ENCODE assay signal across 17 cellular contexts in genomic region chr11:14547440-14547839, GRCh38. TPM values are rescaled to one million over a fixed set of nuclear protein-coding genes. Genes with fewer than 3 reads are reported as not detected.
DNase-seq lines count a peak whose midpoint lies in the region; ATAC-seq, FAIRE-seq and TF ChIP-seq lines count a peak whose summit lies in the region.
"Had no signal": no experiment of that assay in that cellular context is flagged by ENCODE, and none has a peak within 500 bp of the region (broad histone marks: within the 10 kb centered on the region; RNA-seq: fewer than 3 reads in every experiment).

No MANE protein-coding gene starts in this region.

- peaks cover 0 to 7% (median 0%) of the 10 kb centered on the region in 11 experiments; a peak in 2 of 22 replicates for H3K36me3 ChIP-seq in BLaER1 treated with 17β-estradiol and CSF1 and Interleukin-3, amounts not matched to agents 10 nM and 100 nM
- H3K36me3 ChIP-seq in H1 (ENCODE audit: control insufficient read depth in 2 of 4, insufficient read depth in 4 of 4, low read length in 3 of 4) (no peaks in the 10 kb centered on the region), neural progenitor cell (no peaks in the 10 kb centered on the region)

- H2AFZ ChIP-seq in H1 (ENCODE audit: low read length) (no peak overlapping the region), neural progenitor cell (replicated peaks) (no peak overlapping the region)
- H2AFZ ChIP-seq: GM23248 had no signal

- H3K4me2 ChIP-seq in BLaER1 treated with 17β-estradiol and CSF1 and Interleukin-3, amounts not matched to agents 10 nM and 100 nM = no peak overlapping the region
- H3K4me2 ChIP-seq in H1 (ENCODE audit: insufficient read depth in 1 of 2, low read depth in 2 of 2, low read length in 2 of 2) = no peak overlapping the region
- no peak overlapping the region for H3K4me2 ChIP-seq in neural progenitor cell

- no peaks in the 10 kb centered on the region for H3K79me1 ChIP-seq in H1 (ENCODE audit: low read depth, low read length)

- no peak overlapping the region for H3K23ac ChIP-seq in H1 (ENCODE audit: insufficient read length)

- no peak overlapping the region for H3K56ac ChIP-seq in H1 (replicated peaks; ENCODE audit: insufficient read length, low read depth, low read length)

- POLR2A ChIA-PET in activated CD4-positive, alpha-beta T cell treated with anti-CD3 and anti-CD28 coated beads for 36 hours (lab: Charles Lee) = interaction anchor here (1.0 to 1.2 kb wide), 2 partner anchors 31 to 341 kb away, joined by 4 to 6 read pairs; no protein-coding TSS in a partner anchor
- POLR2A ChIA-PET in H1 (lab: Charles Lee; ENCODE audit: partially characterized antibody) = interaction anchor here (0.9 kb wide), 1 partner anchor 27 kb away, joined by 3 read pairs; the partner anchor contains the start of gene PSMA1
- POLR2A ChIA-PET in naive thymus-derived CD8-positive, alpha-beta T cell (lab: Charles Lee) = interaction anchor here (1.3 to 1.5 kb wide), 2 partner anchors 17 to 97 kb away, joined by 3 to 5 read pairs; no protein-coding TSS in a partner anchor

- peaks cover 4% of the 10 kb centered on the region for H3K36me3 Mint-ChIP-seq in activated CD4-positive, alpha-beta T cell treated with anti-CD3 and anti-CD28 coated beads for 36 hours (ENCODE audit: low read depth)
- peaks cover 7 to 17% (median 10%) of the 10 kb centered on the region in 3 donors for H3K36me3 Mint-ChIP-seq in naive thymus-derived CD8-positive, alpha-beta T cell
- H3K36me3 Mint-ChIP-seq in neural progenitor cell = no peaks in the 10 kb centered on the region

- H3K27ac Mint-ChIP-seq in activated CD4-positive, alpha-beta T cell treated with anti-CD3 and anti-CD28 coated beads for 36 hours = peak overlapping the region; percentile 10
- H3K27ac Mint-ChIP-seq in naive thymus-derived CD8-positive, alpha-beta T cell = peak overlapping the region in 6 of 10 donors; percentile 6 to 57 (median 34)
- H3K27ac Mint-ChIP-seq in neural progenitor cell = no peak overlapping the region

- H3K27ac ChIP-seq in BLaER1 treated with 17β-estradiol and CSF1 and Interleukin-3, amounts not matched to agents 10 nM and 100 nM = peak overlapping the region in 10 of 11 experiments; percentile 1 to 96 (median 49); a peak in 12 of 22 replicates
- H3K27ac ChIP-seq in H1 (ENCODE audit: low read depth, low read length) (no peak overlapping the region), neural progenitor cell (no peak overlapping the region)
- H3K27ac ChIP-seq: 22Rv1, GM23248 had no signal

- TF ChIP-seq CTCF in H1 (IDR thresholded peaks at IDR 0.05; ENCODE audit: control extremely low read depth in 1 of 3, insufficient read depth in 1 of 3, low read depth in 1 of 3, low read length in 3 of 3) (no peak), neural progenitor cell (IDR thresholded peaks at IDR 0.05) (no peak)

- no peaks in the 10 kb centered on the region for H3K27me3 Mint-ChIP-seq in activated CD4-positive, alpha-beta T cell treated with anti-CD3 and anti-CD28 coated beads for 36 hours
- H3K27me3 Mint-ChIP-seq in naive thymus-derived CD8-positive, alpha-beta T cell = no peaks in the 10 kb centered on the region
- H3K27me3 Mint-ChIP-seq in neural progenitor cell (ENCODE audit: insufficient read depth, low read depth) = no peaks in the 10 kb centered on the region
- H3K27me3 Mint-ChIP-seq: CD4-positive, alpha-beta memory T cell had no signal

- H2BK120ac ChIP-seq in H1 (replicated peaks; ENCODE audit: low read depth, low read length) = no peak overlapping the region

- no peak overlapping the region for H2AK5ac ChIP-seq in H1 (ENCODE audit: low read depth, low read length)

- peaks cover 2% of the 10 kb centered on the region for H3K9me3 Mint-ChIP-seq in activated CD4-positive, alpha-beta T cell treated with anti-CD3 and anti-CD28 coated beads for 36 hours (ENCODE audit: low read depth)
- H3K9me3 Mint-ChIP-seq in naive thymus-derived CD8-positive, alpha-beta T cell = no peaks in the 10 kb centered on the region
- H3K9me3 Mint-ChIP-seq in neural progenitor cell = no peaks in the 10 kb centered on the region
- H3K9me3 Mint-ChIP-seq: CD4-positive, alpha-beta memory T cell had no signal

- no peak for TF ChIP-seq POLR2A in H1 (IDR thresholded peaks at IDR 0.05; ENCODE audit: control extremely low read depth in 1 of 2, low read depth in 2 of 2, low read length in 2 of 2)

- no peak overlapping the region for H2BK12ac ChIP-seq in H1 (ENCODE audit: low read depth, low read length)

- no peak overlapping the region for H3K4me3 ChIP-seq in BLaER1 treated with 17β-estradiol and CSF1 and Interleukin-3, amounts not matched to agents 10 nM and 100 nM
- H3K4me3 ChIP-seq in H1 (ENCODE audit: extremely low read depth in 1 of 4, insufficient read depth in 2 of 4, low read depth in 3 of 4, low read length in 4 of 4) (no peak overlapping the region), neural progenitor cell (no peak overlapping the region)
- H3K4me3 ChIP-seq: GM23248 had no signal

- no peak overlapping the region for H3K9ac ChIP-seq in BLaER1 treated with 17β-estradiol and CSF1 and Interleukin-3, amounts not matched to agents 10 nM and 100 nM
- H3K9ac ChIP-seq in H1 (replicated peaks in 1 of 4; ENCODE audit: extremely low read depth in 1 of 4, low read depth in 3 of 4, low read length in 3 of 4) (no peak overlapping the region), neural progenitor cell (no peak overlapping the region)
- H3K9ac ChIP-seq: GM23248 had no signal

- H2BK5ac ChIP-seq in H1 (ENCODE audit: low read depth, low read length) = no peak overlapping the region

- DNase-seq in activated CD4-positive, alpha-beta T cell treated with anti-CD3 and anti-CD28 coated beads for 36 hours = no peak
- DNase-seq in activated CD4-positive, alpha-beta T cell treated with anti-CD3 and anti-CD28 coated beads for 1 hour = no peak
- DNase-seq in H1 (ENCODE audit: low read depth in 1 of 2, low spot score in 2 of 2) (no peak), foreskin melanocyte (no peak), neural progenitor cell (ENCODE audit: low spot score) (no peak)
- DNase-seq in naive thymus-derived CD8-positive, alpha-beta T cell = no peak
- DNase-seq in activated CD8-positive, alpha-beta memory T cell treated with anti-CD3 and anti-CD28 coated beads, Interleukin-2, amount 50 U/mL, for 4 hours = no peak
- DNase-seq: C1 segment of cervical spinal cord; CD4-positive, alpha-beta memory T cell; DMS79 treated with DMSO at 0.1 percent for 48 hours; EL; GM23248; H7 had no signal

- H3K4me1 Mint-ChIP-seq in activated CD4-positive, alpha-beta T cell treated with anti-CD3 and anti-CD28 coated beads for 36 hours = peaks cover 32% of the 10 kb centered on the region
- H3K4me1 Mint-ChIP-seq in naive thymus-derived CD8-positive, alpha-beta T cell = peaks cover 19 to 24% (median 20%) of the 10 kb centered on the region in 4 donors
- H3K4me1 Mint-ChIP-seq in neural progenitor cell = peaks cover 8% of the 10 kb centered on the region

- CTCF ChIA-PET in activated CD4-positive, alpha-beta T cell treated with anti-CD3 and anti-CD28 coated beads for 36 hours (lab: Charles Lee) = interaction anchor here (1.7 to 2.6 kb wide), 2 partner anchors 8 to 361 kb away, joined by 5 to 13 read pairs; no protein-coding TSS in a partner anchor
- CTCF ChIA-PET in H1 (lab: Charles Lee; ENCODE audit: partially characterized antibody) = interaction anchor here (0.6 to 1.7 kb wide), 5 partner anchors 9 to 381 kb away, joined by 3 to 7 read pairs (median 3); no protein-coding TSS in a partner anchor

- H3K14ac ChIP-seq in H1 (ENCODE audit: insufficient read length) = no peak overlapping the region

- H3K9me3 ChIP-seq in BLaER1 treated with 17β-estradiol and CSF1 and Interleukin-3, amounts not matched to agents 10 nM and 100 nM (replicated peaks in 1 of 11) = peaks cover 0 to 25% (median 0%) of the 10 kb centered on the region in 11 experiments; a peak in 8 of 22 replicates
- H3K9me3 ChIP-seq in H1 (ENCODE audit: insufficient read depth in 2 of 2, low read depth in 1 of 2, low read length in 1 of 2) (no peaks in the 10 kb centered on the region), neural progenitor cell (ENCODE audit: low read depth) (no peaks in the 10 kb centered on the region)

- FAIRE-seq in H1 (lab: Jason Lieb, UNC) = no peak
- FAIRE-seq: G401.6, GM12891 had no signal

- no peak overlapping the region for H3K4ac ChIP-seq in H1 (replicated peaks; ENCODE audit: insufficient read length, low read depth, low read length)

- no peak for TF ChIP-seq RAD21 in H1 (IDR thresholded peaks at IDR 0.05 in 1 of 2, conservative IDR thresholded peaks at IDR 0.05 in 1 of 2; ENCODE audit: low read depth in 2 of 2, low read length in 2 of 2)

- no peak overlapping the region for H4K8ac ChIP-seq in H1 (ENCODE audit: extremely low read depth, insufficient read depth, low read length)

- TF ChIP-seq EP300 in H1 (IDR thresholded peaks at IDR 0.05; ENCODE audit: borderline replicate concordance in 1 of 2, low read depth in 2 of 2, low read length in 2 of 2) = no peak

- H2BK15ac ChIP-seq in H1 (ENCODE audit: low read length) = peak overlapping the region; percentile 75; the same call in 1 of the 2 replicates

- WGBS in H1 (ENCODE audit: extremely low coverage in 1 of 2, insufficient coverage in 1 of 2, insufficient read length in 1 of 2, insufficient replicate concordance in 2 of 2, low coverage in 1 of 2, low lambda C conversion rate in 2 of 2, missing lambda C conversion rate in 1 of 2), 2 experiments = 92% methylated on average over 2 of the region's 2 CpGs; no CpG with 5 or more reads in 1 of the 2 experiments

- no peaks in the 10 kb centered on the region for H3K23me2 ChIP-seq in H1 (ENCODE audit: low read depth, low read length)

- no peaks in the 10 kb centered on the region for H3K27me3 ChIP-seq in BLaER1 treated with 17β-estradiol and CSF1 and Interleukin-3, amounts not matched to agents 10 nM and 100 nM
- H3K27me3 ChIP-seq in H1 (replicated peaks in 1 of 4; ENCODE audit: control insufficient read depth in 3 of 4, extremely low read depth in 1 of 4, insufficient read depth in 3 of 4, low read length in 3 of 4) = no peaks in the 10 kb centered on the region
- no peaks in the 10 kb centered on the region for H3K27me3 ChIP-seq in neural progenitor cell

- H2BK20ac ChIP-seq in H1 (ENCODE audit: low read length) = no peak overlapping the region

- no peak overlapping the region for H3K18ac ChIP-seq in H1 (ENCODE audit: extremely low read depth, low read length)

- H4K5ac ChIP-seq in H1 (ENCODE audit: insufficient read length, low read depth, low read length) = no peak overlapping the region

- no peaks in the 10 kb centered on the region for H3F3A ChIP-seq in neural progenitor cell (ENCODE audit: low read depth)

- no peak overlapping the region for H4K91ac ChIP-seq in H1 (replicated peaks; ENCODE audit: insufficient read length, low read length)

- H3K79me2 ChIP-seq in H1 (ENCODE audit: control insufficient read depth in 1 of 2, insufficient read depth in 2 of 2, low read length in 2 of 2) (no peaks in the 10 kb centered on the region), neural progenitor cell (ENCODE audit: low read depth) (no peaks in the 10 kb centered on the region)

- no peak overlapping the region for H3K4me3 Mint-ChIP-seq in activated CD4-positive, alpha-beta T cell treated with anti-CD3 and anti-CD28 coated beads for 36 hours
- no peak overlapping the region for H3K4me3 Mint-ChIP-seq in naive thymus-derived CD8-positive, alpha-beta T cell
- H3K4me3 Mint-ChIP-seq in neural progenitor cell = no peak overlapping the region
- H3K4me3 Mint-ChIP-seq: CD4-positive, alpha-beta memory T cell had no signal

- peaks cover 0 to 70% (median 40%) of the 10 kb centered on the region in 10 experiments; a peak in 17 of 20 replicates for H3K4me1 ChIP-seq in BLaER1 treated with 17β-estradiol and CSF1 and Interleukin-3, amounts not matched to agents 10 nM and 100 nM
- H3K4me1 ChIP-seq in H1 (replicated peaks in 1 of 4; ENCODE audit: control insufficient read depth in 3 of 4, insufficient read depth in 4 of 4, low read length in 3 of 4) = no peaks in the 10 kb centered on the region
- peaks cover 2% of the 10 kb centered on the region for H3K4me1 ChIP-seq in neural progenitor cell

- H4K20me1 ChIP-seq in BLaER1 treated with 17β-estradiol and CSF1 and Interleukin-3, amounts not matched to agents 10 nM and 100 nM = no peaks in the 10 kb centered on the region
- H4K20me1 ChIP-seq in H1 (replicated peaks in 1 of 2; ENCODE audit: control insufficient read depth in 1 of 2, insufficient read depth in 2 of 2, low read length in 2 of 2) (no peaks in the 10 kb centered on the region), neural progenitor cell (ENCODE audit: low read depth) (no peaks in the 10 kb centered on the region)

- ATAC-seq in activated CD4-positive, alpha-beta T cell treated with anti-CD3 and anti-CD28 coated beads for 36 hours = no peak
- ATAC-seq in naive thymus-derived CD8-positive, alpha-beta T cell = no peak

- intact Hi-C loops in activated CD4-positive, alpha-beta T cell treated with anti-CD3 and anti-CD28 coated beads for 36 hours (cut with DNase I, micrococcal nuclease) = no loop called here

RNA-seq across cellular contexts. Expression of gene PSMA1, which starts 27.3 kb away (rescaled TPM):
- total RNA-seq in activated CD4-positive, alpha-beta T cell treated with anti-CD3 and anti-CD28 coated beads for 36 hours = 100 to 1,000 TPM; 231 to 330 TPM
- total RNA-seq in H1 (2021; fragmentation: NEBNext Ultra II Directional; extraction: Animal tissue kit (Norgen Biotek cat#: 25700)) = 148 and 150 TPM in 2 replicates
- polyA plus RNA-seq in H1 (2011; rRNA removed) = 91.4 and 159 TPM in 2 replicates
- 126 TPM for polyA plus RNA-seq in H1 (2011; cell fraction: cytosol; rRNA removed)
- 58.7 TPM for polyA plus RNA-seq in H1 (2011; cell fraction: nucleus; rRNA removed)
- polyA plus RNA-seq in H1 (2012, experiment 1 of 2) = 106 to 144 TPM (median 116 TPM) in 4 replicates
- polyA plus RNA-seq in H1 (2012, experiment 2 of 2) = 47.0 TPM
- polyA plus RNA-seq in H1 (2013, experiment 1 of 2) = 185 TPM
- 173 TPM for polyA plus RNA-seq in H1 (2013, experiment 2 of 2)
- 74.2 and 89.5 TPM in 2 replicates for polyA minus RNA-seq in H1 (2011; rRNA and poly(A)+ RNA removed)
- 50.2 TPM for polyA minus RNA-seq in H1 (2011; cell fraction: cytosol; rRNA and poly(A)+ RNA removed)
- polyA minus RNA-seq in H1 (2011; cell fraction: nucleus; rRNA and poly(A)+ RNA removed) = 56.7 TPM
- 100 to 1,000 TPM; 150 to 152 TPM for total RNA-seq in naive thymus-derived CD8-positive, alpha-beta T cell
- 100 to 1,000 TPM; 154 to 159 (median 156) TPM for polyA plus RNA-seq in naive thymus-derived CD8-positive, alpha-beta T cell
- total RNA-seq in neural progenitor cell (ENCODE audit: low replicate concordance) = 192 and 271 TPM in 2 replicates

RNA-seq across cellular contexts. Expression of gene COPB1, which starts 47.8 kb away (rescaled TPM):
- total RNA-seq in activated CD4-positive, alpha-beta T cell treated with anti-CD3 and anti-CD28 coated beads for 36 hours = 100 to 1,000 TPM; 102 to 106 TPM
- total RNA-seq in H1 (2021; fragmentation: NEBNext Ultra II Directional; extraction: Animal tissue kit (Norgen Biotek cat#: 25700)) = 71.0 and 72.1 TPM in 2 replicates
- polyA plus RNA-seq in H1 (2011; rRNA removed) = 17.0 and 28.7 TPM in 2 replicates
- 36.8 TPM for polyA plus RNA-seq in H1 (2011; cell fraction: cytosol; rRNA removed)
- polyA plus RNA-seq in H1 (2011; cell fraction: nucleus; rRNA removed) = 25.9 TPM
- 49.6 to 65.1 TPM (median 55.2 TPM) in 4 replicates for polyA plus RNA-seq in H1 (2012, experiment 1 of 2)
- polyA plus RNA-seq in H1 (2012, experiment 2 of 2) = 4.7 TPM
- polyA plus RNA-seq in H1 (2013, experiment 1 of 2) = 45.9 TPM
- polyA plus RNA-seq in H1 (2013, experiment 2 of 2) = 44.6 TPM
- polyA minus RNA-seq in H1 (2011; rRNA and poly(A)+ RNA removed) = 50.8 and 74.8 TPM in 2 replicates
- 59.4 TPM for polyA minus RNA-seq in H1 (2011; cell fraction: cytosol; rRNA and poly(A)+ RNA removed)
- polyA minus RNA-seq in H1 (2011; cell fraction: nucleus; rRNA and poly(A)+ RNA removed) = 43.4 TPM
- 10 to 100 TPM; 78.3 to 79.6 TPM for total RNA-seq in naive thymus-derived CD8-positive, alpha-beta T cell
- 10 to 100 TPM; 46.6 to 67.7 (median 64.9) TPM for polyA plus RNA-seq in naive thymus-derived CD8-positive, alpha-beta T cell
- total RNA-seq in neural progenitor cell (ENCODE audit: low replicate concordance) = 157 and 212 TPM in 2 replicates

Comparison
In these comparisons a context has a peak if more than half of its experiments do, and no peak if none do; other contexts are left out.
1. H3K27ac ChIP-seq: peak in BLaER1 treated with 17β-estradiol and CSF1 and Interleukin-3, amounts not matched to agents 10 nM and 100 nM (10 of 11); none in H1 (single experiment) and neural progenitor cell (single experiment).